Comparison of ENCODE assay signal across 10 cellular contexts in the genomic region with DNA sequence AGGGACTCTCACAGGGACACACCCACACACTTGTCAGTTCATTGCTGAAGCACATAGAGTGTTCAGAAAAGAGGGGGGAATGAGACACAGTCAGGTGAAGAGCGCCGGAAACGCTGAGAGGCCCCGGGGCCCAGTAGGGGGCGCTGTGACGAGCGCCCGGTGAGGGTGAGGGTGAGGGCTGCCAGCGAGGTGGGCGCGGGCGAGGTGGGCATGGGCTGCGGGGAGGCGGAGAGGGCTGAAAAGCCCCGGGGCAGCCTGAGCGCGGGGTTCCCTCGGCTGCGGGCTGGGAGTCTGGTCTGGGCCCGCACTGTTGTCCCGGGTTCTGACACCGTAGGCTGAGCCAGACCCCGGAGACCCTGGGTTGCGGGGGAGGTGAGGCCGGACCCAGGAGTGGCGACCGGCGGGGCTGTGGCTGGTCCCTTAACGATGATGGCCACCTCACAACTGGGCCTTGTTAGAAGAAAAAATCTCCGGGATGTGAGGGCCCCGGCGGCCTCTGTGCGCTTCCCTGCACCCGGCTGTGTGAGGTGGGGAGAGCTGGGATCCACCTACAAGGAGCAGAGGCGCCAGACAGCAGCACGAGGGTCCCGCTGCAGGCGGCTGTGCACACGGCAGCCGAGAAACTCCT.
A peak's percentile ranks its signal among the peaks of the same experiment; 100 is the strongest.
DNase-seq lines count a peak whose midpoint lies in the region; ATAC-seq lines count a peak whose summit lies in the region.
"Had no signal": no experiment of that assay in that cellular context is flagged by ENCODE, and none has a peak within 500 bp of the region (broad histone marks: within the 10 kb centered on the region; RNA-seq: fewer than 3 reads in every experiment).

No MANE protein-coding gene starts in this region.

- POLR2A ChIA-PET in T-cell (lab: Charles Lee) = no interaction called here

- H3K4me3 ChIP-seq in iPS-18c (ENCODE audit: insufficient read depth, low read depth, low read length) = peak overlapping the region; percentile 71
- H3K4me3 ChIP-seq: pancreas had no signal

- H3K9me3 Mint-ChIP-seq in stimulated activated naive CD8-positive, alpha-beta T cell treated with anti-CD3 and anti-CD28 coated beads, Interleukin-15, amount 100 ng/mL, for 72 hours = no peaks in the 10 kb centered on the region
- H3K9me3 Mint-ChIP-seq in T-cell = no peaks in the 10 kb centered on the region
- no peaks in the 10 kb centered on the region for H3K9me3 Mint-ChIP-seq in activated T-helper 17 cell treated with anti-CD3 and anti-CD28 coated beads, Interleukin-2, amount 50 U/mL, for 72 hours
- H3K9me3 Mint-ChIP-seq: T-helper 1 cell treated with Interleukin-12 subunit alpha and Interleukin-12 subunit beta and Interleukin-4 antibody, amounts not matched to agents 30 μg/mL and 1 μg/mL, for 36 hours had no signal

- CTCF ChIA-PET in T-cell (lab: Charles Lee) = no interaction called here

- peak overlapping the region; percentile 50 to 55 for H3K27ac Mint-ChIP-seq in stimulated activated naive CD8-positive, alpha-beta T cell treated with anti-CD3 and anti-CD28 coated beads, Interleukin-15, amount 100 ng/mL, for 72 hours
- H3K27ac Mint-ChIP-seq in T-cell = peak overlapping the region; percentile 91 to 92
- no peak overlapping the region for H3K27ac Mint-ChIP-seq in activated T-helper 17 cell treated with anti-CD3 and anti-CD28 coated beads, Interleukin-2, amount 50 U/mL, for 72 hours
- H3K27ac Mint-ChIP-seq: T-helper 1 cell treated with Interleukin-12 subunit alpha and Interleukin-12 subunit beta and Interleukin-4 antibody, amounts not matched to agents 30 μg/mL and 1 μg/mL, for 36 hours had no signal

- H3K9me3 ChIP-seq in iPS-18c (ENCODE audit: control insufficient read depth, insufficient read depth, low read length) = no peaks in the 10 kb centered on the region
- H3K9me3 ChIP-seq: pancreas had no signal

- peaks cover 48% of the 10 kb centered on the region for H3K4me1 Mint-ChIP-seq in stimulated activated naive CD8-positive, alpha-beta T cell treated with anti-CD3 and anti-CD28 coated beads, Interleukin-15, amount 100 ng/mL, for 72 hours
- peaks cover 48 to 69% (median 53%) of the 10 kb centered on the region in 3 donors for H3K4me1 Mint-ChIP-seq in T-cell
- peaks cover 11% of the 10 kb centered on the region for H3K4me1 Mint-ChIP-seq in activated T-helper 17 cell treated with anti-CD3 and anti-CD28 coated beads, Interleukin-2, amount 50 U/mL, for 72 hours

- no peak overlapping the region for H3K4me3 Mint-ChIP-seq in stimulated activated naive CD8-positive, alpha-beta T cell treated with anti-CD3 and anti-CD28 coated beads, Interleukin-15, amount 100 ng/mL, for 72 hours
- H3K4me3 Mint-ChIP-seq in T-cell = peak overlapping the region in 1 of 3 donors; percentile 63
- H3K4me3 Mint-ChIP-seq in activated T-helper 17 cell treated with anti-CD3 and anti-CD28 coated beads, Interleukin-2, amount 50 U/mL, for 72 hours = no peak overlapping the region
- H3K4me3 Mint-ChIP-seq: T-helper 1 cell treated with Interleukin-12 subunit alpha and Interleukin-12 subunit beta and Interleukin-4 antibody, amounts not matched to agents 30 μg/mL and 1 μg/mL, for 36 hours had no signal

- ATAC-seq in stimulated activated naive CD8-positive, alpha-beta T cell treated with anti-CD3 and anti-CD28 coated beads, Interleukin-15, amount 100 ng/mL, for 72 hours = no peak
- no peak for ATAC-seq in stimulated activated naive CD8-positive, alpha-beta T cell treated with anti-CD3 and anti-CD28 coated beads, Interleukin-15, Interleukin-2, amounts not matched to agents 100 U/mL and 50 U/mL, for 24 hours
- ATAC-seq in T-cell (replicated peaks in 1 of 4) (no peak), HG02588 (IDR thresholded peaks at IDR 0.05; ENCODE audit: unreplicated experiment) (no peak)
- no peak for ATAC-seq in activated T-helper 17 cell treated with anti-CD3 and anti-CD28 coated beads, Interleukin-2, amount 50 U/mL, for 72 hours (replicated peaks)

- H3K27me3 Mint-ChIP-seq in stimulated activated naive CD8-positive, alpha-beta T cell treated with anti-CD3 and anti-CD28 coated beads, Interleukin-15, amount 100 ng/mL, for 72 hours = no peaks in the 10 kb centered on the region
- no peaks in the 10 kb centered on the region for H3K27me3 Mint-ChIP-seq in T-cell
- H3K27me3 Mint-ChIP-seq in activated T-helper 17 cell treated with anti-CD3 and anti-CD28 coated beads, Interleukin-2, amount 50 U/mL, for 72 hours = no peaks in the 10 kb centered on the region

- DNase-seq in stimulated activated naive CD8-positive, alpha-beta T cell treated with anti-CD3 and anti-CD28 coated beads, Interleukin-15, amount 100 ng/mL, for 72 hours = no peak
- no peak for DNase-seq in stimulated activated naive CD8-positive, alpha-beta T cell treated with anti-CD3 and anti-CD28 coated beads, Interleukin-15, Interleukin-2, amounts not matched to agents 100 U/mL and 50 U/mL, for 24 hours
- peak in 12 of 34 experiments; percentile 5 to 30 (median 18) for DNase-seq in T-cell
- DNase-seq in ureter (ENCODE audit: low spot score) = peak; percentile 39
- no peak for DNase-seq in globus pallidus (ENCODE audit: low spot score)
- DNase-seq: pancreas had no signal

- H3K36me3 Mint-ChIP-seq in T-cell = no peaks in the 10 kb centered on the region
- H3K36me3 Mint-ChIP-seq in activated T-helper 17 cell treated with anti-CD3 and anti-CD28 coated beads, Interleukin-2, amount 50 U/mL, for 72 hours (ENCODE audit: low read depth) = no peaks in the 10 kb centered on the region
